In genomic region chr4:175810360-175810759, GRCh38 we compare ENCODE assay signal across 22 cellular contexts. TPM values are rescaled to one million over a fixed set of nuclear protein-coding genes. Genes with fewer than 3 reads are reported as not detected.
"Had no signal": no experiment of that assay in that cellular context is flagged by ENCODE, and none has a peak within 500 bp of the region (broad histone marks: within the 10 kb centered on the region; RNA-seq: fewer than 3 reads in every experiment).

No MANE protein-coding gene starts in this region.

- H3K36me3 Mint-ChIP-seq: naive B cell; stimulated activated memory B cell treated with anti-CD40 and anti-IgM and Interleukin-4, amounts not matched to agents 10 μg/mL and 1 μg/mL and 100 μg/mL, for 72 hours had no signal

- H3K27me3 Mint-ChIP-seq: naive B cell; stimulated activated memory B cell treated with anti-CD40 and anti-IgM and Interleukin-4, amounts not matched to agents 10 μg/mL and 1 μg/mL and 100 μg/mL, for 72 hours; stimulated activated naive CD8-positive, alpha-beta T cell treated with anti-CD3 and anti-CD28 coated beads, Interleukin-15, Interleukin-2, amounts not matched to agents 100 ng/mL and 50 ng/mL, for 24 hours had no signal

- H3K27ac Mint-ChIP-seq: naive B cell; nephron; stimulated activated memory B cell treated with anti-CD40 and anti-IgM and Interleukin-4, amounts not matched to agents 10 μg/mL and 1 μg/mL and 100 μg/mL, for 72 hours; stimulated activated naive CD8-positive, alpha-beta T cell treated with anti-CD3 and anti-CD28 coated beads, Interleukin-15, Interleukin-2, amounts not matched to agents 100 ng/mL and 50 ng/mL, for 24 hours had no signal

- H3K4me3 Mint-ChIP-seq: naive B cell; stimulated activated memory B cell treated with anti-CD40 and anti-IgM and Interleukin-4, amounts not matched to agents 10 μg/mL and 1 μg/mL and 100 μg/mL, for 72 hours; stimulated activated naive CD8-positive, alpha-beta T cell treated with anti-CD3 and anti-CD28 coated beads, Interleukin-15, Interleukin-2, amounts not matched to agents 100 ng/mL and 50 ng/mL, for 24 hours had no signal

- ATAC-seq: heart left ventricle; left colon; left ventricle myocardium superior; sciatic nerve; stimulated activated memory B cell treated with anti-CD40 and anti-IgM and Interleukin-4, amounts not matched to agents 10 μg/mL and 1 μg/mL and 100 μg/mL, for 72 hours had no signal

- H3K4me1 Mint-ChIP-seq: naive B cell; stimulated activated memory B cell treated with anti-CD40 and anti-IgM and Interleukin-4, amounts not matched to agents 10 μg/mL and 1 μg/mL and 100 μg/mL, for 72 hours had no signal

- H3K9me3 Mint-ChIP-seq: naive B cell; nephron; stimulated activated memory B cell treated with anti-CD40 and anti-IgM and Interleukin-4, amounts not matched to agents 10 μg/mL and 1 μg/mL and 100 μg/mL, for 72 hours; stimulated activated naive CD8-positive, alpha-beta T cell treated with anti-CD3 and anti-CD28 coated beads, Interleukin-15, Interleukin-2, amounts not matched to agents 100 ng/mL and 50 ng/mL, for 24 hours had no signal

- DNase-seq: colonic mucosa; dermis blood vessel endothelial cell; effector CD4-positive, alpha-beta T cell; foreskin melanocyte; heart left ventricle; hippocampal formation; left colon; left ventricle myocardium superior; mesenchymal stem cell; naive B cell; posterior cingulate gyrus; spleen; stimulated activated CD4-positive, alpha-beta T cell treated with anti-CD3 and anti-CD28 coated beads, Interleukin-15, amount 100 ng/mL, for 24 hours; stimulated activated CD4-positive, alpha-beta T cell treated with anti-CD3 and anti-CD28 coated beads, Interleukin-1b, Interleukin-23, amount 100 ng/mL, for 48 hours; stimulated activated CD4-positive, alpha-beta T cell treated with anti-CD3 and anti-CD28 coated beads, Interleukin-4, amount 100 ng/mL, for 24 hours; transverse colon had no signal

- H3K27ac ChIP-seq: colonic mucosa, heart left ventricle, spleen, thoracic aorta, transverse colon had no signal

RNA-seq across cellular contexts. Expression of gene GPM6A, which starts 1.7 kb away (rescaled TPM):
- total RNA-seq: osteocyte had no signal
